Comparison of ENCODE assay signal across 19 cellular contexts in the genomic region with DNA sequence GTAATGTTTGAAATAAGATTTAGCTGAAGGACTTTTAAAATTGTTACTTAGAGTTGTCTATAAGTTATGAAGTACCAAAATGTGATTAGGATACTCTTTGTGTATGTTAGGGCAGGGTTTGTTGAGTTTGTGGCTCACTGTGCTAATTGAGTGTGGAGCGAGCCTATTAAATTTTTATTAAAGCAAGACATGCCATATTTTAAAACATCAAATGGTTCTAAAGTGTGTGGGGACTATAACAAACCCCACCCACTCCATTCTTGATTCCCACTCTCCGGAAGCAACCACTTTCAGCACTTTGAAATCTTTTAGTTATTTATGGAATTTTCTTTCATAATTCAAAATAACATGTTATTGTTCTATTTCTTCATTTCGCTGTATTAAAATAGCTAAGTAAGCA. TPM values are rescaled to one million over a fixed set of nuclear protein-coding genes. Genes with fewer than 3 reads are reported as not detected.
DNase-seq lines count a peak whose midpoint lies in the region; ATAC-seq and TF ChIP-seq lines count a peak whose summit lies in the region.
"Had no signal": no experiment of that assay in that cellular context is flagged by ENCODE, and none has a peak within 500 bp of the region (broad histone marks: within the 10 kb centered on the region; RNA-seq: fewer than 3 reads in every experiment).

No MANE protein-coding gene starts in this region.

- intact Hi-C loops in colonic mucosa (cut with DNase I), result no loop called here
- intact Hi-C loops in right lobe of liver (cut with DNase I), result no loop called here
- intact Hi-C loops in adrenal gland (cut with DNase I), result no loop called here

- H3K27me3 ChIP-seq in colonic mucosa (no peaks in the 10 kb centered on the region), right lobe of liver (no peaks in the 10 kb centered on the region), skeletal muscle satellite cell (ENCODE audit: control insufficient read depth, insufficient read depth, low read length) (no peaks in the 10 kb centered on the region), adrenal gland (no peaks in the 10 kb centered on the region)

- no peak for TF ChIP-seq CTCF in colonic mucosa (IDR thresholded peaks at IDR 0.05)
- no peak for TF ChIP-seq CTCF in right lobe of liver (IDR thresholded peaks at IDR 0.05)
- no peak for TF ChIP-seq CTCF in adrenal gland (IDR thresholded peaks at IDR 0.05)

- no peaks in the 10 kb centered on the region for H3K36me3 ChIP-seq in colonic mucosa
- H3K36me3 ChIP-seq in right lobe of liver, result peaks cover 0 to 19% (median 2%) of the 10 kb centered on the region in 4 donors
- H3K36me3 ChIP-seq in skeletal muscle satellite cell (ENCODE audit: insufficient read depth, low read length), result no peaks in the 10 kb centered on the region
- H3K36me3 ChIP-seq in adrenal gland (replicated peaks in 1 of 2), result no peaks in the 10 kb centered on the region

- peak overlapping the region; percentile 48 for H3K4me3 ChIP-seq in colonic mucosa
- H3K4me3 ChIP-seq in right lobe of liver, result peak overlapping the region; percentile 48 to 70 (median 57)
- peak overlapping the region; percentile 20 for H3K4me3 ChIP-seq in skeletal muscle satellite cell (ENCODE audit: low read length)
- peak overlapping the region in 1 of 4 donors; percentile 63 for H3K4me3 ChIP-seq in adrenal gland

- H3K9me3 ChIP-seq in colonic mucosa (no peaks in the 10 kb centered on the region), right lobe of liver (no peaks in the 10 kb centered on the region), skeletal muscle satellite cell (replicated peaks; ENCODE audit: low read length) (no peaks in the 10 kb centered on the region), adrenal gland (replicated peaks in 1 of 3) (no peaks in the 10 kb centered on the region)

- H3K4me2 ChIP-seq in skeletal muscle satellite cell (ENCODE audit: low read length), result peak overlapping the region; percentile 84
- H3K4me2 ChIP-seq: KMS-11 had no signal

- no peaks in the 10 kb centered on the region for H3K4me1 ChIP-seq in colonic mucosa
- H3K4me1 ChIP-seq in right lobe of liver, result peaks cover 0 to 36% (median 10%) of the 10 kb centered on the region in 4 donors
- peaks cover 33% of the 10 kb centered on the region for H3K4me1 ChIP-seq in skeletal muscle satellite cell (ENCODE audit: control insufficient read depth, insufficient read depth, low read length)
- H3K4me1 ChIP-seq in adrenal gland (replicated peaks in 1 of 2), result peaks cover 0 to 13% of the 10 kb centered on the region in 2 donors

- no peak for TF ChIP-seq POLR2A in right lobe of liver (IDR thresholded peaks at IDR 0.05)
- no peak for TF ChIP-seq POLR2A in adrenal gland (IDR thresholded peaks at IDR 0.05)

- DNase-seq in GM03348 (ENCODE audit: low spot score) (peak; percentile 6), colonic mucosa (no peak), right lobe of liver (no peak), adrenal gland (no peak), NCI-H2171 treated with DMSO at 0.1 percent for 48 hours (lab: John Stamatoyannopoulos, UW) (no peak)
- DNase-seq in activated CD4-positive, CD25-positive, alpha-beta regulatory T cell (lab: John Stamatoyannopoulos, UW), result no peak
- DNase-seq: activated CD4-positive, alpha-beta T cell treated with anti-CD3 and anti-CD28 coated beads for 36 hours; activated T-cell treated with anti-CD3 and anti-CD28 coated beads, Interleukin-2, amount 50 U/mL, for 1 hour; dermis blood vessel endothelial cell; DMS53; foreskin melanocyte; NCI-H1436 treated with DMSO at 0.1 percent for 48 hours; NCI-H510A treated with DMSO at 0.1 percent for 48 hours; T-helper 1 cell had no signal

- ATAC-seq in right lobe of liver, result no peak
- no peak for ATAC-seq in HG02642 (IDR thresholded peaks at IDR 0.05; ENCODE audit: poor library complexity, unreplicated experiment)
- ATAC-seq: activated CD4-positive, alpha-beta T cell treated with anti-CD3 and anti-CD28 coated beads for 36 hours; Panc1 had no signal

- 18% methylated on average over 3 of the region's 3 CpGs for WGBS in right lobe of liver (ENCODE audit: insufficient coverage, low coverage, low lambda C conversion rate, missing lambda C conversion rate)
- WGBS in adrenal gland, 4 donors, result 69 to 79% (median 76%) methylated on average over 3 of the region's 3 CpGs

- H3K9ac ChIP-seq in colonic mucosa (ENCODE audit: low read depth in 2 of 2, low read length in 2 of 2) (peak overlapping the region in 1 of 2 donors; percentile 72), skeletal muscle satellite cell (ENCODE audit: low read depth, low read length) (peak overlapping the region; percentile 78)
- H3K9ac ChIP-seq: KMS-11 had no signal

- no peak overlapping the region for H3K27ac ChIP-seq in colonic mucosa
- peak overlapping the region; percentile 89 to 94 (median 94) for H3K27ac ChIP-seq in right lobe of liver
- peak overlapping the region in 2 of 5 donors; percentile 50 to 79 for H3K27ac ChIP-seq in adrenal gland
- H3K27ac ChIP-seq: KMS-11 had no signal

RNA-seq across cellular contexts. Expression of a gene that starts 1.8 kb away (rescaled TPM):
- total RNA-seq in colonic mucosa (10 to 100 TPM; 62.2 to 82.1 TPM), right lobe of liver (100 to 1,000 TPM in 1 of 6 experiments, 10 to 100 TPM in 5; 47.2 to 101 (median 59.8) TPM), adrenal gland (10 to 100 TPM in 7 of 8 donors, 1 to 10 TPM in 1; 4.5 to 53.7 (median 22.4) TPM)
- 18.1 and 34.0 TPM in 2 replicates for total RNA-seq in skeletal muscle satellite cell (2012; rRNA removed)
- 10 to 100 TPM; 15.1 to 36.1 (median 21.2) TPM for polyA plus RNA-seq in adrenal gland
- total RNA-seq: activated CD4-positive, alpha-beta T cell treated with anti-CD3 and anti-CD28 coated beads for 36 hours; B cell had no signal
